1 cellular context compared by ENCODE assay signal in the genomic region with DNA sequence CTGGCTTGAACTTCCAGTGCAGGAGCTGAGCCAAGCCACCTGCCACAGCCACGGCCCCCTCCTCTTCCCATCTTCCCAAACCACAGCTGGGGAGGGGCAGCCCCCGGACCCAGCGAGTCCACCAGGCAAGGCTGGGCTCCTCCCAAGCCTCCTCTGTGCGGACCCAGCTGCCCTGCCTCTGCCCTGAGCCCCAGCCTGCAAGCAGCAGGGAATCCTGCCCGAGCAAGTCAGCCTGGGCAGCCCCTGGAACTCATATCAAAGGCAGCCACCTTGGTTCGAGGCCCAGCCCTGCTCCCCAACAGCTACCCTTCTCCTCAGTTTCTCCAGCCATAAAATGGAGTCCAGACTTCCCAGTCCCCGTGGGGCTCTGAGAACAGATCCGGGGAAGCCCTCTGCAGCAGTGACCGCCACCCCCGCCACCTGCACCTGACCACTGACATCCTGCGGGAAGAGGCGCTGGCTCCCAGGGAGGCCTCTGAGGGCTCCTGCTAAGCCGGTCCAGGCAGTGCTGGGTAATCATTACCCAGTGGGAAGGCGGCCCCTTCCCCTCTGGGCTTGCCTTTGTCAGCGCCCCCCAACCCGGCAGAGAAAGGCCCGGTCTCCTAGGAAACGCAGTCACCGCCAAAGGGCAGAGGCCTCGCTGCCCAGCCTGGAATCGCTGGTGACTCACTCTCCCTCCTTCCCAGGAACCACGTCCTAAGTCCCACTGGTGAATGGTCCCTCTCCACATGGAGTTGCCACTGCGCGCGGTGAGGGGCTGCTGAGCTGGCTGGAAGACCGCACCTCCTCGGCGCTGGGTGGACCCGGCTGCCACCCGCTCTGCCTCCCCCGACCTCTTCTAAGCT.
A peak's percentile ranks its signal among the peaks of the same experiment; 100 is the strongest.
TF ChIP-seq lines count a peak whose summit lies in the region.

No MANE protein-coding gene starts in this region.

TF ChIP-seq in H1, 55 proteins besides CTCF, POLR2A, EP300 and RAD21:
- TF ChIP-seq JUND (IDR thresholded peaks at IDR 0.05; ENCODE audit: low read length) (0 out of 2 replicates have a peak, but pooled peaks have one; percentile 65), SIX5 (IDR thresholded peaks at IDR 0.05; ENCODE audit: low read depth, low read length) (no peak), SAP30 (IDR thresholded peaks at IDR 0.05; ENCODE audit: insufficient read depth, insufficient replicate concordance, low read length) (no peak), SP1 (IDR thresholded peaks at IDR 0.05; ENCODE audit: low read depth, low read length) (no peak), ZNF274 (IDR thresholded peaks at IDR 0.05; ENCODE audit: borderline replicate concordance, extremely low read depth, low read length) (no peak)
- TF ChIP-seq, protein P1, sequence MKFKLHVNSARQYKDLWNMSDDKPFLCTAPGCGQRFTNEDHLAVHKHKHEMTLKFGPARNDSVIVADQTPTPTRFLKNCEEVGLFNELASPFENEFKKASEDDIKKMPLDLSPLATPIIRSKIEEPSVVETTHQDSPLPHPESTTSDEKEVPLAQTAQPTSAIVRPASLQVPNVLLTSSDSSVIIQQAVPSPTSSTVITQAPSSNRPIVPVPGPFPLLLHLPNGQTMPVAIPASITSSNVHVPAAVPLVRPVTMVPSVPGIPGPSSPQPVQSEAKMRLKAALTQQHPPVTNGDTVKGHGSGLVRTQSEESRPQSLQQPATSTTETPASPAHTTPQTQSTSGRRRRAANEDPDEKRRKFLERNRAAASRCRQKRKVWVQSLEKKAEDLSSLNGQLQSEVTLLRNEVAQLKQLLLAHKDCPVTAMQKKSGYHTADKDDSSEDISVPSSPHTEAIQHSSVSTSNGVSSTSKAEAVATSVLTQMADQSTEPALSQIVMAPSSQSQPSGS (IDR thresholded peaks at IDR 0.05; ENCODE audit: low read length): no peak
TF ChIP-seq in H1: peak in this region for 1.
